In the genomic region with DNA sequence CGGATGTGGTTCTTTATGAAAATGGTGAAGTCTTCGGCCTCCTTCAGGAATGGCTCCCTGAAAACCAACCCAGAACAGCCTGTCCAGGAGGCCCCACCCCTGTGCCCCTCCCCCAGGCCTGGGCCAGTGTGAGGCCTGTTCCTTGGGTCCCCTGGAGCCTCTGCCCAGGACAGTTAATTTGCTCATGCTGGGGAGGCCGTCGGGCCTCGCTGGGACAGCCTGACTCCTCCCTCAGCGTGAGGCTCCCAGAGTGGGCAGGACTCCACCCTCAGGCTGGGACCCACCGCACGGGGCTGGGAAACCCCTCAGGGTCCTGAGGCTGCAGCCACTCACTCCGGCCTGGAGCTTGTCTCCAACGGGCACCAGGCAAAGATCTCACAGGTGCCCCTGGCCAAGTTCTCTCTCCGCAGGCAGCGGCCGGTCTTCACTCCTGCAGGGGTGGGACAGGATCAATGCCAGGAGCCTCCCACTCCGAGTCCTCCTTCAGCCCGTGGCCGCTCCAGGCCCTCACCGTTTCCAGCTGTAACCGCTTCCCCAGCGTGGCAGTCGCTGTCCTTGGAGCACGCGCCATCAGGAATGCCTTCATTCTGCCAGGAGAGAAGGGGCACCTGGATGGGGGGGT, we compare ENCODE assay signal across 18 cellular contexts. TPM values are rescaled to one million over a fixed set of nuclear protein-coding genes. Genes with fewer than 3 reads are reported as not detected.
DNase-seq lines count a peak whose midpoint lies in the region; ATAC-seq, FAIRE-seq and TF ChIP-seq lines count a peak whose summit lies in the region.
"Had no signal": no experiment of that assay in that cellular context is flagged by ENCODE, and none has a peak within 500 bp of the region (broad histone marks: within the 10 kb centered on the region; RNA-seq: fewer than 3 reads in every experiment).

No MANE protein-coding gene starts in this region.

- no peaks in the 10 kb centered on the region for H3K36me3 Mint-ChIP-seq in activated naive CD4-positive, alpha-beta T cell treated with anti-CD3 and anti-CD28 coated beads, Interleukin-2, amount 50 U/mL, for 24 hours
- peaks cover 10% of the 10 kb centered on the region for H3K36me3 Mint-ChIP-seq in activated naive CD4-positive, alpha-beta T cell treated with anti-CD3 and anti-CD28 coated beads, Interleukin-2, amount 10 ng/mL, durations not matched to agents 7 days and 5 days

- FAIRE-seq in kidney (lab: Jason Lieb, UNC): no peak

- H3K4me1 ChIP-seq in OCI-LY7 (ENCODE audit: insufficient read depth, low read length, poor library complexity, severe bottlenecking) (peaks cover 60% of the 10 kb centered on the region), kidney (ENCODE audit: control insufficient read depth in 1 of 2, insufficient read depth in 1 of 2, low read depth in 1 of 2, low read length in 2 of 2) (no peaks in the 10 kb centered on the region), testis (peaks cover 6% of the 10 kb centered on the region), PC-3 (ENCODE audit: insufficient read depth, low read length) (peaks cover 3% of the 10 kb centered on the region; the same call in 1 of the 2 replicates)

- H3K9me2 ChIP-seq in OCI-LY7 (ENCODE audit: insufficient read depth, low read length) (no peaks in the 10 kb centered on the region), PC-3 (replicated peaks; ENCODE audit: low read length) (no peaks in the 10 kb centered on the region)

- no peaks in the 10 kb centered on the region for H3K27me3 Mint-ChIP-seq in activated naive CD4-positive, alpha-beta T cell treated with anti-CD3 and anti-CD28 coated beads, Interleukin-2, amount 50 U/mL, for 24 hours
- no peaks in the 10 kb centered on the region for H3K27me3 Mint-ChIP-seq in activated naive CD4-positive, alpha-beta T cell treated with anti-CD3 and anti-CD28 coated beads, Interleukin-2, amount 10 ng/mL, durations not matched to agents 7 days and 5 days

- CTCF ChIA-PET in activated naive CD4-positive, alpha-beta T cell treated with anti-CD3 and anti-CD28 coated beads, Interleukin-2, amount 10 ng/mL, durations not matched to agents 7 days and 5 days (lab: Charles Lee): interaction anchor here (0.6 kb wide), 1 partner anchor 11 kb away, joined by 3 read pairs; no protein-coding TSS in a partner anchor
- CTCF ChIA-PET in OCI-LY7 (lab: Charles Lee; ENCODE audit: unreplicated experiment) (no interaction called here), PC-3 (lab: Charles Lee) (no interaction called here)

- no peak for DNase-seq in activated naive CD4-positive, alpha-beta T cell treated with anti-CD3 and anti-CD28 coated beads, Interleukin-2, amount 10 ng/mL, durations not matched to agents 7 days and 5 days
- DNase-seq in OCI-LY7 (ENCODE audit: low spot score) (no peak), kidney (peak; percentile 64), testis (peak; percentile 38), NCI-H774 (lab: John Stamatoyannopoulos, UW) (no peak), PC-3 (no peak)
- DNase-seq: C1 segment of cervical spinal cord, HCEC 1CT, KG1, NCI-H1048, NCI-H146, NCI-H510A treated with DMSO at 0.1 percent for 48 hours, Peyer's patch, SHP77 had no signal

- peaks cover 18% of the 10 kb centered on the region for H3K4me1 Mint-ChIP-seq in activated naive CD4-positive, alpha-beta T cell treated with anti-CD3 and anti-CD28 coated beads, Interleukin-2, amount 50 U/mL, for 24 hours
- peaks cover 20% of the 10 kb centered on the region for H3K4me1 Mint-ChIP-seq in activated naive CD4-positive, alpha-beta T cell treated with anti-CD3 and anti-CD28 coated beads, Interleukin-2, amount 10 ng/mL, durations not matched to agents 7 days and 5 days

- H3K9ac ChIP-seq in kidney (ENCODE audit: low read length in 2 of 2) (no peak overlapping the region), PC-3 (ENCODE audit: low read length) (no peak overlapping the region)

- H3K27me3 ChIP-seq in testis (no peaks in the 10 kb centered on the region), PC-3 (ENCODE audit: low read length) (no peaks in the 10 kb centered on the region)

- no peak overlapping the region for H3K4me3 Mint-ChIP-seq in activated naive CD4-positive, alpha-beta T cell treated with anti-CD3 and anti-CD28 coated beads, Interleukin-2, amount 50 U/mL, for 24 hours
- no peak overlapping the region for H3K4me3 Mint-ChIP-seq in activated naive CD4-positive, alpha-beta T cell treated with anti-CD3 and anti-CD28 coated beads, Interleukin-2, amount 10 ng/mL, durations not matched to agents 7 days and 5 days

- POLR2A ChIA-PET in OCI-LY7 (lab: Charles Lee): no interaction called here
- POLR2A ChIA-PET in PC-3 (lab: Charles Lee; ENCODE audit: unreplicated experiment): no interaction called here

- H3K4me2 ChIP-seq in OCI-LY7 (ENCODE audit: low read length) (peak overlapping the region; percentile 15; the same call in 1 of the 2 replicates), PC-3 (ENCODE audit: low read length) (no peak overlapping the region)

- H3K27ac Mint-ChIP-seq in activated naive CD4-positive, alpha-beta T cell treated with anti-CD3 and anti-CD28 coated beads, Interleukin-2, amount 50 U/mL, for 24 hours: peak overlapping the region; percentile 23
- H3K27ac Mint-ChIP-seq in activated naive CD4-positive, alpha-beta T cell treated with anti-CD3 and anti-CD28 coated beads, Interleukin-2, amount 10 ng/mL, durations not matched to agents 7 days and 5 days: no peak overlapping the region

- H2AFZ ChIP-seq in OCI-LY7 (ENCODE audit: low read length) (no peak overlapping the region), PC-3 (ENCODE audit: low read length) (no peak overlapping the region)

- peak overlapping the region; percentile 22 for H3K27ac ChIP-seq in OCI-LY7 (ENCODE audit: low read depth, low read length, poor library complexity, severe bottlenecking)
- H3K27ac ChIP-seq in kidney (ENCODE audit: low read depth in 2 of 2, low read length in 2 of 2): no peak overlapping the region
- H3K27ac ChIP-seq in testis: no peak overlapping the region
- no peak overlapping the region for H3K27ac ChIP-seq in PC-3 (ENCODE audit: low read length)
- H3K27ac ChIP-seq: 22Rv1 had no signal

- no peaks in the 10 kb centered on the region for H3K9me3 Mint-ChIP-seq in activated naive CD4-positive, alpha-beta T cell treated with anti-CD3 and anti-CD28 coated beads, Interleukin-2, amount 50 U/mL, for 24 hours
- no peaks in the 10 kb centered on the region for H3K9me3 Mint-ChIP-seq in activated naive CD4-positive, alpha-beta T cell treated with anti-CD3 and anti-CD28 coated beads, Interleukin-2, amount 10 ng/mL, durations not matched to agents 7 days and 5 days

- no peak overlapping the region for H3K4me3 ChIP-seq in OCI-LY7 (ENCODE audit: low read depth, low read length, poor library complexity, severe bottlenecking)
- no peak overlapping the region for H3K4me3 ChIP-seq in kidney (ENCODE audit: low read length in 2 of 2)
- H3K4me3 ChIP-seq in testis: no peak overlapping the region
- no peak overlapping the region for H3K4me3 ChIP-seq in PC-3 (ENCODE audit: low read length)
- H3K4me3 ChIP-seq: Peyer's patch had no signal

- H3K36me3 ChIP-seq in OCI-LY7 (ENCODE audit: insufficient read depth, low read length): peaks cover 54% of the 10 kb centered on the region
- no peaks in the 10 kb centered on the region for H3K36me3 ChIP-seq in kidney (ENCODE audit: control insufficient read depth in 1 of 2, insufficient read depth in 2 of 2, low read length in 2 of 2)
- H3K36me3 ChIP-seq in testis (ENCODE audit: low read depth, missing control alignments): no peaks in the 10 kb centered on the region
- H3K36me3 ChIP-seq in PC-3 (ENCODE audit: low read depth, low read length): no peaks in the 10 kb centered on the region

- H4K20me1 ChIP-seq in OCI-LY7 (ENCODE audit: insufficient read depth, low read length): 0 out of 2 replicates have a peak, but pooled peaks cover 4% of the 10 kb centered on the region
- H4K20me1 ChIP-seq in PC-3 (ENCODE audit: low read length): no peaks in the 10 kb centered on the region

- peaks cover 48% of the 10 kb centered on the region for H3K79me2 ChIP-seq in OCI-LY7 (ENCODE audit: insufficient read depth, low read depth, low read length)
- H3K79me2 ChIP-seq in PC-3 (ENCODE audit: low read length): 0 out of 2 replicates have a peak, but pooled peaks cover 4% of the 10 kb centered on the region

- TF ChIP-seq CTCF in OCI-LY7 (conservative IDR thresholded peaks at IDR 0.05; ENCODE audit: low read length) (no peak), kidney (IDR thresholded peaks at IDR 0.05; ENCODE audit: borderline replicate concordance, extremely low read depth, insufficient read depth) (no peak), testis (IDR thresholded peaks at IDR 0.05) (no peak), PC-3 (conservative IDR thresholded peaks at IDR 0.05; ENCODE audit: low read depth, low read length) (no peak)

- 44 to 53% methylated on average over 5 to 22 of the region's 22 CpGs for WGBS in testis, 2 donors

- intact Hi-C loops in OCI-LY7 (cut with micrococcal nuclease; ENCODE audit: unreplicated experiment): no loop called here
- intact Hi-C loops in kidney (cut with DNase I): no loop called here
- intact Hi-C loops in testis (cut with DNase I; ENCODE audit: low total_unique reads): no loop called here
- intact Hi-C loops in PC-3 (cut with micrococcal nuclease): no loop called here

- no peaks in the 10 kb centered on the region for H3F3A ChIP-seq in PC-3 (ENCODE audit: low read length, unreplicated experiment)

- no peak for ATAC-seq in GM19035 (IDR thresholded peaks at IDR 0.05; ENCODE audit: unreplicated experiment)
- ATAC-seq in PC-3: no peak
- ATAC-seq: SK-N-SH treated with all-trans-retinoic acid at 6 μM for 48 hours had no signal

- H3K9me3 ChIP-seq in OCI-LY7 (ENCODE audit: low read length) (no peaks in the 10 kb centered on the region), kidney (ENCODE audit: control insufficient read depth in 1 of 2, low read length in 2 of 2) (no peaks in the 10 kb centered on the region), testis (no peaks in the 10 kb centered on the region), PC-3 (ENCODE audit: low read length) (no peaks in the 10 kb centered on the region)
- H3K9me3 ChIP-seq: Peyer's patch had no signal

- TF ChIP-seq POLR2A in testis (IDR thresholded peaks at IDR 0.05): no peak

- BruUV-seq in OCI-LY7 (replicated peaks; lab: Mats Ljungman, UMichigan): no TSS peak
- BruUV-seq in PC-3 (replicated peaks; lab: Mats Ljungman, UMichigan): no TSS peak

RNA-seq across cellular contexts. Expression of gene P2RX5, which starts 5.8 kb away (rescaled TPM):
- total RNA-seq in OCI-LY7 (2014; rRNA removed; shearing (Covaris generic)): 143 and 150 TPM in 2 replicates
- 173 and 195 TPM in 2 replicates for total RNA-seq in OCI-LY7 (2022)
- 8.4 TPM for total RNA-seq in kidney
- not detected for polyA plus RNA-seq in kidney (ENCODE audit: insufficient read depth, low read depth, low replicate concordance)
- total RNA-seq in testis: 1 to 10 TPM; 2.0 to 3.0 TPM
- polyA plus RNA-seq in testis (ENCODE audit: insufficient read depth, low read depth, low replicate concordance): 3.7 TPM
- total RNA-seq in PC-3 (2014; rRNA removed): 13.0 and 19.3 TPM in 2 replicates

RNA-seq across cellular contexts. Expression of gene EMC6, which starts 21.6 kb away (rescaled TPM):
- 32.5 and 36.0 TPM in 2 replicates for total RNA-seq in OCI-LY7 (2014; rRNA removed; shearing (Covaris generic))
- total RNA-seq in OCI-LY7 (2022) (53.7 and 54.6 TPM in 2 replicates), kidney (25.6 TPM), testis (10 to 100 TPM; 39.0 to 46.5 TPM), PC-3 (2014; rRNA removed) (56.5 and 60.4 TPM in 2 replicates)
- polyA plus RNA-seq in kidney (ENCODE audit: insufficient read depth, low read depth, low replicate concordance) (77.1 TPM), testis (ENCODE audit: insufficient read depth, low read depth, low replicate concordance) (74.1 TPM)

RNA-seq across cellular contexts. Expression of gene TAX1BP3, which starts 21.8 kb away (rescaled TPM):
- 12.4 and 19.8 TPM in 2 replicates for total RNA-seq in OCI-LY7 (2014; rRNA removed; shearing (Covaris generic))
- total RNA-seq in OCI-LY7 (2022): 24.3 and 24.8 TPM in 2 replicates
- 158 TPM for total RNA-seq in kidney
- polyA plus RNA-seq in kidney (ENCODE audit: insufficient read depth, low read depth, low replicate concordance): 128 TPM
- total RNA-seq in testis: 100 to 1,000 TPM; 150 to 212 TPM
- 93.6 TPM for polyA plus RNA-seq in testis (ENCODE audit: insufficient read depth, low read depth, low replicate concordance)
- 87.7 and 100 TPM in 2 replicates for total RNA-seq in PC-3 (2014; rRNA removed)

RNA-seq across cellular contexts. Expression of gene HASPIN, which starts 33.5 kb away (rescaled TPM):
- total RNA-seq in OCI-LY7 (2014; rRNA removed; shearing (Covaris generic)): 60.8 and 88.6 TPM in 2 replicates
- total RNA-seq in OCI-LY7 (2022) (66.2 and 71.3 TPM in 2 replicates), kidney (0.38 TPM), testis (10 to 100 TPM; 14.9 to 16.7 TPM), PC-3 (2014; rRNA removed) (10.6 and 12.7 TPM in 2 replicates)
- polyA plus RNA-seq in kidney (ENCODE audit: insufficient read depth, low read depth, low replicate concordance) (not detected), testis (ENCODE audit: insufficient read depth, low read depth, low replicate concordance) (20.5 TPM)

RNA-seq across cellular contexts. Expression of gene CTNS, which starts 53.6 kb away (rescaled TPM):
- total RNA-seq in OCI-LY7 (2014; rRNA removed; shearing (Covaris generic)): 5.6 and 6.7 TPM in 2 replicates
- total RNA-seq in OCI-LY7 (2022) (11.9 and 13.6 TPM in 2 replicates), kidney (15.7 TPM), testis (10 to 100 TPM; 43.8 to 57.3 TPM), PC-3 (2014; rRNA removed) (10.2 and 17.5 TPM in 2 replicates)
- polyA plus RNA-seq in kidney (ENCODE audit: insufficient read depth, low read depth, low replicate concordance) (11.9 TPM), testis (ENCODE audit: insufficient read depth, low read depth, low replicate concordance) (50.4 TPM)

Comparison
In these comparisons a context has a peak if more than half of its experiments do, and no peak if none do; other contexts are left out.
1. DNase-seq: peak in kidney (single experiment) and testis (single experiment); none in activated naive CD4-positive, alpha-beta T cell treated with anti-CD3 and anti-CD28 coated beads, Interleukin-2, amount 10 ng/mL, durations not matched to agents 7 days and 5 days (single experiment), OCI-LY7 (single experiment), NCI-H774 (single experiment) and PC-3 (single experiment).